13 cellular contexts compared by ENCODE assay signal in the genomic region with DNA sequence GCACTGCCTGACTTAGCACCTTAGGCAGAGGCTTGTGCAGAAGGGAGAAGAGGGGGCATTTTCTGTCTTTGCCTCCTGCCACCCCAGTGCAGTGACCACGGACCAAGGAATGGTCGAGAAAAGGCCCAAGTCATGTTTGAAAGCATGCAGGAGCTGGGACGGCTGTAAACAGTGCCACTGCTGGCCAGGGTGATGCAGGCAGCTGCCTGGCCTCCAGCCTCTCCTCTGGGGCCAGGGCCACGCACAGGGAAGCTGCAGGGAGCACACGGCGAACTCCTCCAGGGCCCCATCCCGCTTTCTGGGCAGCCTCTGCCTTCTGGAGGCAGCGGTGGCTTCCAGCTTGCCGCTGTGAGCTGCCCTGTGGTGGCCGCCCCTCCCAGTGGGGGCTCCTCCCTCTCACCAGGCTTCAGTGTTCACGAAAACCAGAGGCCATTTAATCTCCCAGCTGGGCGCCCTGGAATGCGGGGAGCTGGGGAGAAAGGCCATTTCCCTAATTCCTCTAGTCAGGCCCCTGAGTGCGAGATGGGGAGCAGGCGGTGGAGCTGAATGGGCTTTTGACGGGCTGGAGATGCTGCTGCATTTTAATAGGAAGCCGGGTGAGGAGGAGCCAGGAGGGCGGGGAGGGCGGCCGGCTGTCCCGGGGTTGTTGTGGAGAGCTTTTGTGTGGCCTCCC. TPM values are rescaled to one million over a fixed set of nuclear protein-coding genes. Genes with fewer than 3 reads are reported as not detected.
A peak's percentile ranks its signal among the peaks of the same experiment; 100 is the strongest.
DNase-seq lines count a peak whose midpoint lies in the region; ATAC-seq, FAIRE-seq and TF ChIP-seq lines count a peak whose summit lies in the region.
"Had no signal": no experiment of that assay in that cellular context is flagged by ENCODE, and none has a peak within 500 bp of the region (broad histone marks: within the 10 kb centered on the region; RNA-seq: fewer than 3 reads in every experiment).

No MANE protein-coding gene starts in this region.

- peaks cover 5% of the 10 kb centered on the region for H3K9me3 Mint-ChIP-seq in astrocyte (ENCODE audit: unreplicated experiment)
- H3K9me3 Mint-ChIP-seq: natural killer cell treated with Interleukin-12 subunit alpha and Interleukin-12 subunit beta and Interleukin-15 and Interleukin-18, amount 100 ng/mL, for 72 hours had no signal

- peaks cover 8% of the 10 kb centered on the region for H3K36me3 Mint-ChIP-seq in astrocyte (ENCODE audit: low read depth, unreplicated experiment)
- H3K36me3 Mint-ChIP-seq: natural killer cell treated with Interleukin-12 subunit alpha and Interleukin-12 subunit beta and Interleukin-15 and Interleukin-18, amount 100 ng/mL, for 72 hours had no signal

- no peak overlapping the region for H3K9ac ChIP-seq in astrocyte (ENCODE audit: low read length)

- H3K4me1 ChIP-seq in astrocyte (ENCODE audit: insufficient read depth, low read length) = no peaks in the 10 kb centered on the region

- peak overlapping the region; percentile 50 for H3K4me2 ChIP-seq in astrocyte (ENCODE audit: low read length)

- H3K36me3 ChIP-seq in H7 (replicated peaks; ENCODE audit: control insufficient read depth, insufficient read depth, low read length) (no peaks in the 10 kb centered on the region), astrocyte (ENCODE audit: insufficient read depth, low read length) (no peaks in the 10 kb centered on the region)

- H3K27me3 Mint-ChIP-seq in astrocyte (ENCODE audit: low read depth, unreplicated experiment) = peaks cover 21% of the 10 kb centered on the region
- H3K27me3 Mint-ChIP-seq: natural killer cell treated with Interleukin-12 subunit alpha and Interleukin-12 subunit beta and Interleukin-15 and Interleukin-18, amount 100 ng/mL, for 72 hours had no signal

- no peaks in the 10 kb centered on the region for H4K20me1 ChIP-seq in astrocyte (ENCODE audit: insufficient read depth, low read length)

- H3K27me3 ChIP-seq in H7 (ENCODE audit: control insufficient read depth, insufficient read depth, low read length) (no peaks in the 10 kb centered on the region), astrocyte (ENCODE audit: insufficient read depth, low read length) (no peaks in the 10 kb centered on the region)

- peak overlapping the region; percentile 51 for H2AFZ ChIP-seq in astrocyte (ENCODE audit: low read depth, low read length)

- H3K27ac ChIP-seq in astrocyte (ENCODE audit: low read depth, low read length) = no peak overlapping the region
- H3K27ac ChIP-seq: epithelial cell of prostate had no signal

- FAIRE-seq in astrocyte (lab: Jason Lieb, UNC) = no peak

- ATAC-seq in GM18520 (IDR thresholded peaks at IDR 0.05; ENCODE audit: unreplicated experiment) (no peak), GM18907 (IDR thresholded peaks at IDR 0.05; ENCODE audit: unreplicated experiment) (no peak), HG03439 (IDR thresholded peaks at IDR 0.05; ENCODE audit: unreplicated experiment) (no peak)
- ATAC-seq: natural killer cell treated with Interleukin-12 subunit alpha and Interleukin-12 subunit beta and Interleukin-15 and Interleukin-18, amount 100 ng/mL, for 72 hours had no signal

- no peaks in the 10 kb centered on the region for H3K9me3 ChIP-seq in astrocyte (ENCODE audit: insufficient read depth, low read depth, low read length)

- peaks cover 5% of the 10 kb centered on the region for H3K4me1 Mint-ChIP-seq in astrocyte (ENCODE audit: low read depth, unreplicated experiment)

- H3K79me2 ChIP-seq in astrocyte (ENCODE audit: insufficient read depth, low read length) = no peaks in the 10 kb centered on the region

- H3K4me3 Mint-ChIP-seq in astrocyte (ENCODE audit: unreplicated experiment) = no peak overlapping the region
- H3K4me3 Mint-ChIP-seq: natural killer cell treated with Interleukin-12 subunit alpha and Interleukin-12 subunit beta and Interleukin-15 and Interleukin-18, amount 100 ng/mL, for 72 hours had no signal

- H3K27ac Mint-ChIP-seq in astrocyte (ENCODE audit: unreplicated experiment) = peak overlapping the region; percentile 69
- H3K27ac Mint-ChIP-seq: natural killer cell treated with Interleukin-12 subunit alpha and Interleukin-12 subunit beta and Interleukin-15 and Interleukin-18, amount 100 ng/mL, for 72 hours had no signal

- no peak overlapping the region for H3K4me3 ChIP-seq in H7 (ENCODE audit: insufficient read depth, low read depth, low read length)
- no peak overlapping the region for H3K4me3 ChIP-seq in astrocyte (ENCODE audit: insufficient read depth, low read depth, low read length)
- H3K4me3 ChIP-seq: BLaER1 treated with 17β-estradiol and CSF1 and Interleukin-3, amounts not matched to agents 10 nM and 100 nM had no signal

- DNase-seq in H7 (peak; percentile 92), astrocyte (ENCODE audit: low read depth) (no peak), hippocampal formation (lab: John Stamatoyannopoulos, UW) (peak; percentile 94 to 96), occipital lobe (lab: John Stamatoyannopoulos, UW) (peak; percentile 83), NCI-H2196 (lab: John Stamatoyannopoulos, UW; ENCODE audit: unreplicated experiment) (no peak)
- DNase-seq: NCI-H1048, NCI-H524 treated with DMSO at 0.1 percent for 48 hours had no signal

- peak; percentile 3 for TF ChIP-seq CTCF in astrocyte (IDR thresholded peaks at IDR 0.05; ENCODE audit: insufficient read depth, low read depth, low read length)

RNA-seq across cellular contexts. Expression of gene DNAI2, which starts 28.8 kb away (rescaled TPM):
- not detected in 2 replicates for total RNA-seq in H7 (2014; rRNA removed; shearing (Covaris generic))
- total RNA-seq in astrocyte = not detected in 2 replicates
- total RNA-seq in occipital lobe = not detected
- total RNA-seq: natural killer cell treated with Interleukin-12 subunit alpha and Interleukin-12 subunit beta and Interleukin-15 and Interleukin-18, amount 100 ng/mL, for 72 hours had no signal

RNA-seq across cellular contexts. Expression of gene TTYH2, which starts 31.9 kb away (rescaled TPM):
- total RNA-seq in H7 (2014; rRNA removed; shearing (Covaris generic)) = 2.5 and 7.4 TPM in 2 replicates
- total RNA-seq in astrocyte (8.0 and 9.8 TPM in 2 replicates), occipital lobe (8.3 TPM)

RNA-seq across cellular contexts. Expression of gene RPL38, which starts 41.8 kb away (rescaled TPM):
- total RNA-seq in H7 (2014; rRNA removed; shearing (Covaris generic)) = 1,534 and 2,134 TPM in 2 replicates
- total RNA-seq in astrocyte (832 and 919 TPM in 2 replicates), occipital lobe (4,341 TPM)

Comparison
In these comparisons a context has a peak if more than half of its experiments do, and no peak if none do; other contexts are left out.
1. DNase-seq: peak in H7 (single experiment), hippocampal formation (2 of 2) and occipital lobe (single experiment); none in astrocyte (single experiment) and NCI-H2196 (single experiment).